Comparison of ENCODE assay signal across 7 cellular contexts in genomic region chr16:28364268-28365173, GRCh38. TPM values are rescaled to one million over a fixed set of nuclear protein-coding genes. Genes with fewer than 3 reads are reported as not detected.
DNase-seq lines count a peak whose midpoint lies in the region; ATAC-seq, FAIRE-seq and TF ChIP-seq lines count a peak whose summit lies in the region.
"Not testable (repeated sequence)": the region's sequence is repeated elsewhere in the genome, so short reads cannot be mapped to it uniquely, and the experiment has no call there.

No MANE protein-coding gene starts in this region.

- not testable (repeated sequence) for H3K9me3 Mint-ChIP-seq in activated CD8-positive, alpha-beta T cell treated with anti-CD3 and anti-CD28 coated beads, Interleukin-2, amount 10 ng/mL, durations not matched to agents 7 days and 5 days (ENCODE audit: insufficient read depth); natural killer cell

- dilution Hi-C loops in endothelial cell of umbilical vein (cut with MboI; ENCODE audit: extremely low pct_ligation_motif_present, low sequenced_read_pairs), result not testable (repeated sequence)

- not testable (repeated sequence) for H4K20me1 ChIP-seq in endothelial cell of umbilical vein (replicated peaks; ENCODE audit: control insufficient read depth, extremely low read depth, insufficient read depth, low read length)

- peak; percentile 89 for FAIRE-seq in endothelial cell of umbilical vein (lab: Jason Lieb, UNC)

- not testable (repeated sequence) for H3K4me1 Mint-ChIP-seq in activated CD8-positive, alpha-beta T cell treated with anti-CD3 and anti-CD28 coated beads, Interleukin-2, amount 10 ng/mL, durations not matched to agents 7 days and 5 days (ENCODE audit: low read depth); natural killer cell

- H3K9me3 ChIP-seq in endothelial cell of umbilical vein (replicated peaks; ENCODE audit: control insufficient read depth, insufficient read depth, low read length), result not testable (repeated sequence)

- TF ChIP-seq CTCF in endothelial cell of umbilical vein (IDR thresholded peaks at IDR 0.05; ENCODE audit: extremely low read depth in 1 of 2, insufficient read depth in 1 of 2, low read depth in 1 of 2, low read length in 2 of 2); natural killer cell (IDR thresholded peaks at IDR 0.05): not testable (repeated sequence)

- not testable (repeated sequence) for H3K4me2 ChIP-seq in endothelial cell of umbilical vein (ENCODE audit: insufficient read depth, low read length)

- not testable (repeated sequence) for H3K27ac ChIP-seq in endothelial cell of umbilical vein (ENCODE audit: insufficient read depth, low read depth, low read length)

- not testable (repeated sequence) for TF ChIP-seq POLR2A in endothelial cell of umbilical vein (IDR thresholded peaks at IDR 0.05; ENCODE audit: low read depth, low read length)

- H3K36me3 ChIP-seq in endothelial cell of umbilical vein (ENCODE audit: control insufficient read depth in 2 of 2, extremely low read depth in 1 of 2, insufficient read depth in 2 of 2, low read length in 2 of 2), result not testable (repeated sequence)

- H2AFZ ChIP-seq in endothelial cell of umbilical vein (ENCODE audit: low read depth, low read length), result not testable (repeated sequence)

- H3K9me1 ChIP-seq in endothelial cell of umbilical vein (replicated peaks; ENCODE audit: control insufficient read depth, extremely low read depth, insufficient read depth, low read length), result not testable (repeated sequence)

- peak; percentile 78 for ATAC-seq in GM18861 (IDR thresholded peaks at IDR 0.05; ENCODE audit: unreplicated experiment)
- ATAC-seq in GM21447 (IDR thresholded peaks at IDR 0.05; ENCODE audit: unreplicated experiment), result peak; percentile 85
- ATAC-seq in HG02870 (IDR thresholded peaks at IDR 0.05; ENCODE audit: unreplicated experiment), result peak; percentile 67
- peak; percentile 92 for ATAC-seq in HG03457 (IDR thresholded peaks at IDR 0.05; ENCODE audit: unreplicated experiment)
- peak; percentile 99 for ATAC-seq in activated CD8-positive, alpha-beta T cell treated with anti-CD3 and anti-CD28 coated beads, Interleukin-2, amount 10 ng/mL, durations not matched to agents 7 days and 5 days
- ATAC-seq in natural killer cell, result peak; percentile 99 to 100 (median 99)

- not testable (repeated sequence) for DNase-seq in activated CD8-positive, alpha-beta T cell treated with anti-CD3 and anti-CD28 coated beads, Interleukin-2, amount 10 ng/mL, durations not matched to agents 7 days and 5 days; endothelial cell of umbilical vein (ENCODE audit: low read depth, low spot score)
- peak; percentile 24 for DNase-seq in natural killer cell

- not testable (repeated sequence) for H3K4me3 ChIP-seq in endothelial cell of umbilical vein (replicated peaks in 1 of 3; ENCODE audit: insufficient read depth in 1 of 3, low read depth in 1 of 3, low read length in 3 of 3)

- H3K4me3 Mint-ChIP-seq in activated CD8-positive, alpha-beta T cell treated with anti-CD3 and anti-CD28 coated beads, Interleukin-2, amount 10 ng/mL, durations not matched to agents 7 days and 5 days; natural killer cell: not testable (repeated sequence)

- H3K27ac Mint-ChIP-seq in activated CD8-positive, alpha-beta T cell treated with anti-CD3 and anti-CD28 coated beads, Interleukin-2, amount 10 ng/mL, durations not matched to agents 7 days and 5 days; natural killer cell: not testable (repeated sequence)

- not testable (repeated sequence) for H3K4me1 ChIP-seq in endothelial cell of umbilical vein (ENCODE audit: control insufficient read depth, extremely low read depth, insufficient read depth, low read length)

- POLR2A ChIA-PET in activated CD8-positive, alpha-beta T cell treated with anti-CD3 and anti-CD28 coated beads, Interleukin-2, amount 10 ng/mL, durations not matched to agents 7 days and 5 days (lab: Charles Lee); endothelial cell of umbilical vein (lab: Charles Lee): not testable (repeated sequence)

- not testable (repeated sequence) for BruUV-seq in endothelial cell of umbilical vein (replicated peaks; lab: Mats Ljungman, UMichigan)

- intact Hi-C loops in endothelial cell of umbilical vein (cut with micrococcal nuclease); natural killer cell (cut with micrococcal nuclease): not testable (repeated sequence)

- not testable (repeated sequence) for H3K9ac ChIP-seq in endothelial cell of umbilical vein (replicated peaks; ENCODE audit: extremely low read depth, insufficient read depth, low read length)

- not testable (repeated sequence) for H3K79me2 ChIP-seq in endothelial cell of umbilical vein (ENCODE audit: control insufficient read depth, insufficient read depth, low read length)

- not testable (repeated sequence) for H3K27me3 Mint-ChIP-seq in activated CD8-positive, alpha-beta T cell treated with anti-CD3 and anti-CD28 coated beads, Interleukin-2, amount 10 ng/mL, durations not matched to agents 7 days and 5 days (ENCODE audit: low read depth); natural killer cell (ENCODE audit: low read depth in 2 of 2)

- not testable (repeated sequence) for H3K27me3 ChIP-seq in endothelial cell of umbilical vein (ENCODE audit: control insufficient read depth in 2 of 2, insufficient read depth in 2 of 2, low read length in 2 of 2)

- not testable (repeated sequence) for H3K36me3 Mint-ChIP-seq in activated CD8-positive, alpha-beta T cell treated with anti-CD3 and anti-CD28 coated beads, Interleukin-2, amount 10 ng/mL, durations not matched to agents 7 days and 5 days (ENCODE audit: low read depth); natural killer cell

- CTCF ChIA-PET in activated CD8-positive, alpha-beta T cell treated with anti-CD3 and anti-CD28 coated beads, Interleukin-2, amount 10 ng/mL, durations not matched to agents 7 days and 5 days (lab: Charles Lee); endothelial cell of umbilical vein (lab: Charles Lee): not testable (repeated sequence)

RNA-seq across cellular contexts. Expression of gene NPIPB6, which starts 1.2 kb away (rescaled TPM):
- 1 to 10 TPM in 1 of 2 experiments, under 1 TPM in 1; 0.99 to 1.8 TPM for total RNA-seq in activated CD8-positive, alpha-beta T cell treated with anti-CD3 and anti-CD28 coated beads, Interleukin-2, amount 10 ng/mL, durations not matched to agents 7 days and 5 days
- total RNA-seq in endothelial cell of umbilical vein (1.1 and 5.0 TPM in 2 replicates), natural killer cell (1 to 10 TPM in 2 of 3 donors, not detected in 1; 4.1 to 5.7 TPM)
- not detected in 2 replicates for polyA plus RNA-seq in endothelial cell of umbilical vein
- polyA plus RNA-seq in endothelial cell of umbilical vein (2011; cell fraction: cytosol; rRNA removed), result 0.04 TPM in 1 of 2 replicates, not detected in the other
- polyA plus RNA-seq in endothelial cell of umbilical vein (2011; cell fraction: nucleus; rRNA removed), result 1.2 and 1.9 TPM in 2 replicates
- polyA plus RNA-seq in endothelial cell of umbilical vein (2012), result not detected in 2 replicates
- 0.83 TPM in 1 of 2 replicates, not detected in the other for polyA minus RNA-seq in endothelial cell of umbilical vein
- not detected for polyA minus RNA-seq in endothelial cell of umbilical vein (2011; cell fraction: cytosol; rRNA and poly(A)+ RNA removed)
- polyA minus RNA-seq in endothelial cell of umbilical vein (2011; cell fraction: nucleus; rRNA and poly(A)+ RNA removed), result 2.9 TPM in 1 of 2 replicates, not detected in the other

RNA-seq across cellular contexts. Expression of gene EIF3CL, which starts 39.1 kb away (rescaled TPM):
- 10 to 100 TPM; 58.8 to 62.8 TPM for total RNA-seq in activated CD8-positive, alpha-beta T cell treated with anti-CD3 and anti-CD28 coated beads, Interleukin-2, amount 10 ng/mL, durations not matched to agents 7 days and 5 days
- total RNA-seq in endothelial cell of umbilical vein (14.7 and 52.1 TPM in 2 replicates), natural killer cell (10 to 100 TPM; 28.4 to 64.6 (median 30.4) TPM)
- polyA plus RNA-seq in endothelial cell of umbilical vein, result 137 and 188 TPM in 2 replicates
- polyA plus RNA-seq in endothelial cell of umbilical vein (2011; cell fraction: cytosol; rRNA removed), result 240 and 257 TPM in 2 replicates
- polyA plus RNA-seq in endothelial cell of umbilical vein (2011; cell fraction: nucleus; rRNA removed), result 116 and 169 TPM in 2 replicates
- polyA plus RNA-seq in endothelial cell of umbilical vein (2012), result 25.6 and 32.0 TPM in 2 replicates
- 241 and 285 TPM in 2 replicates for polyA minus RNA-seq in endothelial cell of umbilical vein
- 100 TPM for polyA minus RNA-seq in endothelial cell of umbilical vein (2011; cell fraction: cytosol; rRNA and poly(A)+ RNA removed)
- 73.7 and 75.4 TPM in 2 replicates for polyA minus RNA-seq in endothelial cell of umbilical vein (2011; cell fraction: nucleus; rRNA and poly(A)+ RNA removed)
